In the genomic region with DNA sequence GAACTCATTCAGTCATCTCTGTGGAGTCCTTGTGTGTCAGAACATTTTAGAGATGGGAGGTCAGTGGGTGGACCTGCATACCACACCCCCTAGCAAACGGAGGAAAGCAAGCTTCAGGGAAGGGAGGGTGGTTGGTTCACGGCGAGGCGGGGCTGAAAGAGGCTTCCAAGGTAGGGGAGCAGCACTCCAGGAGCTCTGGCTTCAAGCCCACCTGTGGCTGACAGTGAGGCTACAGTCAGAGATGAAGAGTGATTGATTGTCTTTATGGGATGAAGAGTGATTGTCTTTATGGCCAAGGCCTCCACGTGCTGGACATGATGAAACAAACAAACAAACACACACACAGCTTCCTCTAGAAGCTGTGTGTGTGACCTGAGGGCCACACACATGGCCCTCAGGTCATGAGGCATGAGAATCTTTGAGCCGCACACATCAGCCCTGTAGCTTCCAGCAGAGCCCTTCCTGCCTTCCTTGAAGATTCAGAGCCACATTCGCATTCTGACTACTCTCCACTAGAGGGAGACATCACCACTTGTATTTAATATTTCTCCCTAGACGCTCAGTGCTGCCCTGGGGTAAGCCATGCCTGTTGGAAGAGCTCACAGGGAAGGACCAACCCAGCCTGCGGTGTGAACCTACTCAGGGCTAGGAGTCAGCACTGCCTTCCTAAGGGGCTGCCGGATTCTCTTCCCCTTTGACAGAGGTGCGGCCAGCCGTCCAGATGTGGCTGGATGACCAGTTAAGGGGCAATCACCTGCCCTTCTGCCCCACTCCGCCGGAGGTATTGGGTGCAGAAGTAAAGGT, we compare ENCODE assay signal across 8 cellular contexts. TPM values are rescaled to one million over a fixed set of nuclear protein-coding genes. Genes with fewer than 3 reads are reported as not detected.
DNase-seq lines count a peak whose midpoint lies in the region; ATAC-seq and TF ChIP-seq lines count a peak whose summit lies in the region.

No MANE protein-coding gene starts in this region.

- intact Hi-C loops in sigmoid colon (cut with DNase I): loop anchor here (1.0 to 5.0 kb wide), 2 partner anchors 148 to 227 kb away; no protein-coding TSS in a partner anchor

- H3K9me3 ChIP-seq in SK-N-MC (ENCODE audit: low read depth, low read length) (no peaks in the 10 kb centered on the region), sigmoid colon (no peaks in the 10 kb centered on the region)

- no peak overlapping the region for H3K27ac ChIP-seq in SK-N-MC
- no peak overlapping the region for H3K27ac ChIP-seq in sigmoid colon

- peaks cover 0 to 31% (median 26%) of the 10 kb centered on the region in 4 donors for H3K4me1 ChIP-seq in sigmoid colon

- TF ChIP-seq EP300 in sigmoid colon (IDR thresholded peaks at IDR 0.05): no peak

- H3K9ac ChIP-seq in SK-N-MC (ENCODE audit: insufficient read length): no peak overlapping the region

- in situ Hi-C loops in astrocyte of the cerebellum (cut with HindIII; ENCODE audit: low sequenced_read_pairs): no loop called here

- no peak for TF ChIP-seq POLR2A in sigmoid colon (IDR thresholded peaks at IDR 0.05)

- WGBS in sigmoid colon, 2 donors: 31 to 45% methylated on average over 14 of the region's 14 CpGs

- no peak overlapping the region for H3K4me3 ChIP-seq in SK-N-MC
- H3K4me3 ChIP-seq in astrocyte of the cerebellum (ENCODE audit: low read depth, low read length): no peak overlapping the region
- no peak overlapping the region for H3K4me3 ChIP-seq in sigmoid colon

- H3K27me3 ChIP-seq in sigmoid colon: no peaks in the 10 kb centered on the region

- TF ChIP-seq CTCF in astrocyte of the cerebellum (IDR thresholded peaks at IDR 0.05; ENCODE audit: low read depth, low read length, missing control alignments): peak; percentile 80
- TF ChIP-seq CTCF in sigmoid colon (IDR thresholded peaks at IDR 0.05): peak; percentile 53 to 82 (median 65)

- peak in 9 of 14 donors; percentile 10 to 77 (median 29) for DNase-seq in C1 segment of cervical spinal cord (lab: John Stamatoyannopoulos, UW)
- DNase-seq in NCI-H1436 (lab: John Stamatoyannopoulos, UW): peak; percentile 80
- peak; percentile 47 for DNase-seq in SK-N-MC (ENCODE audit: low read depth, low spot score)
- DNase-seq in astrocyte of the cerebellum (ENCODE audit: low read depth): peak; percentile 84
- peak; percentile 34 to 78 for DNase-seq in hippocampal formation (lab: John Stamatoyannopoulos, UW)
- DNase-seq in sigmoid colon: peak; percentile 80

- peak; percentile 60 for ATAC-seq in GM21423 (IDR thresholded peaks at IDR 0.05; ENCODE audit: unreplicated experiment)
- ATAC-seq in HG02623 (IDR thresholded peaks at IDR 0.05; ENCODE audit: unreplicated experiment): no peak

- H3K36me3 ChIP-seq in SK-N-MC (ENCODE audit: insufficient read depth, low read length): no peaks in the 10 kb centered on the region
- no peaks in the 10 kb centered on the region for H3K36me3 ChIP-seq in sigmoid colon

RNA-seq across cellular contexts. Expression of a gene that starts 54.4 kb away (rescaled TPM):
- 1 to 10 TPM; 1.4 to 3.8 (median 2.9) TPM for total RNA-seq in sigmoid colon
- polyA plus RNA-seq in sigmoid colon: under 1 TPM in 1 of 3 donors, not detected in 2; 0.07 TPM

Comparison
In these comparisons a context has a peak if more than half of its experiments do, and no peak if none do; other contexts are left out.
1. DNase-seq: peak in every context shown above with its lines; median percentile 84 in astrocyte of the cerebellum; 80 in NCI-H1436; 80 in sigmoid colon; 56 in hippocampal formation; 47 in SK-N-MC; 29 in C1 segment of cervical spinal cord.